Comparison of ENCODE assay signal across 1 cellular context in the genomic region with DNA sequence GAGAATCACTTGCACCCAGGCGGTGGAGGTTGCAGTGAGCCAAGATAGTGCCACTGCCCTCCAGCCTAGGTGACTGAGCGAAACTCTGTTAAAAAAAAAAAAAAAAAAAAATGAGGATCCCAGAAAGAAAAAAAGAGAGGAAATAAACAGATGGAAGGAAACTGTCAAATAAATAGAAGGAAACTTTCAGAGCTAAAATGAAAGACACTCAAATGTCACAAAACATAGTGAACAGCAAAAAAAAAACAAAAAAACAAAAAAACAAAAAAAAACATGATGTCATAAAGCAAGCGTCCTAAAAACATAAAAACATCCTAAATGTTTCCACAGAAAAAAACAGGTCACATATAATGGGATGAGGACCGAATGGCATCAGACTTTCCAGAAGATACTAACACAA.
TF ChIP-seq lines count a peak whose summit lies in the region.

No MANE protein-coding gene starts in this region.

TF ChIP-seq in SK-N-SH, 30 proteins besides CTCF, POLR2A, EP300 and RAD21 (continued from another document):
- TF ChIP-seq, protein P1, sequence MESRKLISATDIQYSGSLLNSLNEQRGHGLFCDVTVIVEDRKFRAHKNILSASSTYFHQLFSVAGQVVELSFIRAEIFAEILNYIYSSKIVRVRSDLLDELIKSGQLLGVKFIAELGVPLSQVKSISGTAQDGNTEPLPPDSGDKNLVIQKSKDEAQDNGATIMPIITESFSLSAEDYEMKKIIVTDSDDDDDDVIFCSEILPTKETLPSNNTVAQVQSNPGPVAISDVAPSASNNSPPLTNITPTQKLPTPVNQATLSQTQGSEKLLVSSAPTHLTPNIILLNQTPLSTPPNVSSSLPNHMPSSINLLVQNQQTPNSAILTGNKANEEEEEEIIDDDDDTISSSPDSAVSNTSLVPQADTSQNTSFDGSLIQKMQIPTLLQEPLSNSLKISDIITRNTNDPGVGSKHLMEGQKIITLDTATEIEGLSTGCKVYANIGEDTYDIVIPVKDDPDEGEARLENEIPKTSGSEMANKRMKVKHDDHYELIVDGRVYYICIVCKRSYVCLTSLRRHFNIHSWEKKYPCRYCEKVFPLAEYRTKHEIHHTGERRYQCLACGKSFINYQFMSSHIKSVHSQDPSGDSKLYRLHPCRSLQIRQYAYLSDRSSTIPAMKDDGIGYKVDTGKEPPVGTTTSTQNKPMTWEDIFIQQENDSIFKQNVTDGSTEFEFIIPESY (IDR thresholded peaks at IDR 0.05; ENCODE audit: borderline replicate concordance, low read depth) = no peak
- TF ChIP-seq NFIC (IDR thresholded peaks at IDR 0.05; ENCODE audit: borderline replicate concordance) = no peak
- TF ChIP-seq CHD2 (IDR thresholded peaks at IDR 0.05; ENCODE audit: low read length, partially characterized antibody) = no peak
- TF ChIP-seq SIN3A (IDR thresholded peaks at IDR 0.05; ENCODE audit: borderline replicate concordance, low read depth, low read length) = no peak
- TF ChIP-seq GATA2 (CRISPR knock-in tag; IDR thresholded peaks at IDR 0.05) = no peak
- TF ChIP-seq, protein P2, sequence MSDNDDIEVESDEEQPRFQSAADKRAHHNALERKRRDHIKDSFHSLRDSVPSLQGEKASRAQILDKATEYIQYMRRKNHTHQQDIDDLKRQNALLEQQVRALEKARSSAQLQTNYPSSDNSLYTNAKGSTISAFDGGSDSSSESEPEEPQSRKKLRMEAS (IDR thresholded peaks at IDR 0.05; ENCODE audit: low read depth) = no peak
- TF ChIP-seq MEF2A (IDR thresholded peaks at IDR 0.05; ENCODE audit: borderline replicate concordance, low read depth) = no peak
- no peak for TF ChIP-seq FOXM1 (IDR thresholded peaks at IDR 0.05; ENCODE audit: low read depth)
- TF ChIP-seq, protein P3, sequence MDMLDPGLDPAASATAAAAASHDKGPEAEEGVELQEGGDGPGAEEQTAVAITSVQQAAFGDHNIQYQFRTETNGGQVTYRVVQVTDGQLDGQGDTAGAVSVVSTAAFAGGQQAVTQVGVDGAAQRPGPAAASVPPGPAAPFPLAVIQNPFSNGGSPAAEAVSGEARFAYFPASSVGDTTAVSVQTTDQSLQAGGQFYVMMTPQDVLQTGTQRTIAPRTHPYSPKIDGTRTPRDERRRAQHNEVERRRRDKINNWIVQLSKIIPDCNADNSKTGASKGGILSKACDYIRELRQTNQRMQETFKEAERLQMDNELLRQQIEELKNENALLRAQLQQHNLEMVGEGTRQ (IDR thresholded peaks at IDR 0.05; ENCODE audit: borderline replicate concordance, low read depth, low read length) = no peak
- no peak for TF ChIP-seq RCOR1 (IDR thresholded peaks at IDR 0.05; ENCODE audit: low read length)
TF ChIP-seq in SK-N-SH: peak in this region for 0.
